ENCODE assay signal across 11 cellular contexts in genomic region chr2:71646028-71646427, GRCh38.
A peak's percentile ranks its signal among the peaks of the same experiment; 100 is the strongest.
DNase-seq lines count a peak whose midpoint lies in the region; ATAC-seq and TF ChIP-seq lines count a peak whose summit lies in the region.
"Had no signal": no experiment of that assay in that cellular context is flagged by ENCODE, and none has a peak within 500 bp of the region (broad histone marks: within the 10 kb centered on the region; RNA-seq: fewer than 3 reads in every experiment).

No MANE protein-coding gene starts in this region.

- no peak overlapping the region for H2AFZ ChIP-seq in HCT116 (ENCODE audit: low read depth, low read length, poor library complexity, severe bottlenecking)

- DNase-seq in HCT116 (ENCODE audit: low read depth, low spot score) (no peak), MCF 10A (ENCODE audit: unreplicated experiment) (peak; percentile 67), left ventricle myocardium inferior (peak; percentile 55), inferior parietal cortex (ENCODE audit: extremely low spot score) (no peak), NCI-H2107 treated with DMSO at 0.1 percent for 48 hours (lab: John Stamatoyannopoulos, UW; ENCODE audit: unreplicated experiment) (no peak), SKM-1 (lab: John Stamatoyannopoulos, UW; ENCODE audit: unreplicated experiment) (no peak), esophagus squamous epithelium (lab: John Stamatoyannopoulos, UW) (no peak)
- DNase-seq: naive thymus-derived CD8-positive, alpha-beta T cell; stimulated activated CD4-positive, alpha-beta T cell treated with anti-CD3 and anti-CD28 coated beads, Interleukin-2, amount 100 ng/mL, for 24 hours had no signal

- no TSS peak for BruUV-seq in HCT116 (replicated peaks; lab: Mats Ljungman, UMichigan)
- BruUV-seq in MCF 10A (replicated peaks; lab: Mats Ljungman, UMichigan), result no TSS peak

- CTCF ChIA-PET in HCT116 (lab: Charles Lee), result no interaction called here
- CTCF ChIA-PET in MCF 10A (lab: Yijun Ruan, JAX), result no interaction called here

- H3K36me3 ChIP-seq in HCT116 (ENCODE audit: control insufficient read depth in 1 of 2, insufficient read depth in 2 of 2, low read length in 2 of 2) (no peaks in the 10 kb centered on the region), left ventricle myocardium inferior (no peaks in the 10 kb centered on the region), skeletal muscle tissue (ENCODE audit: control insufficient read depth in 3 of 3, insufficient read depth in 3 of 3, low read length in 3 of 3) (peaks cover 3 to 9% (median 4%) of the 10 kb centered on the region in 3 donors), esophagus squamous epithelium (no peaks in the 10 kb centered on the region)

- TF ChIP-seq CTCF in HCT116 (IDR thresholded peaks at IDR 0.05 in 2 of 3, conservative IDR thresholded peaks at IDR 0.05 in 1 of 3; ENCODE audit: borderline replicate concordance in 1 of 3, insufficient read depth in 1 of 3, low read depth in 2 of 3, low read length in 2 of 3) (no peak), MCF 10A (IDR thresholded peaks at IDR 0.05; ENCODE audit: unreplicated experiment) (no peak), left ventricle myocardium inferior (IDR thresholded peaks at IDR 0.05; ENCODE audit: borderline replicate concordance) (no peak), esophagus squamous epithelium (IDR thresholded peaks at IDR 0.05) (no peak)

- TF ChIP-seq POLR2A in HCT116 (IDR thresholded peaks at IDR 0.05; ENCODE audit: borderline replicate concordance, extremely low read depth, insufficient read depth, insufficient read length), result no peak
- TF ChIP-seq POLR2A in esophagus squamous epithelium (IDR thresholded peaks at IDR 0.05), result no peak

- POLR2A ChIA-PET in HCT116 (lab: Charles Lee), result no interaction called here
- POLR2A ChIA-PET in MCF 10A (lab: Yijun Ruan, JAX), result no interaction called here

- H3K4me1 ChIP-seq in HCT116 (ENCODE audit: control insufficient read depth in 1 of 2, insufficient read depth in 2 of 2, low read length in 2 of 2), result peaks cover 0 to 8% of the 10 kb centered on the region in 2 experiments; a peak in 2 of 4 replicates
- peaks cover 15% of the 10 kb centered on the region for H3K4me1 ChIP-seq in left ventricle myocardium inferior
- peaks cover 13 to 24% (median 15%) of the 10 kb centered on the region in 3 donors for H3K4me1 ChIP-seq in skeletal muscle tissue (ENCODE audit: control insufficient read depth in 3 of 3, insufficient read depth in 3 of 3, low read length in 3 of 3)
- H3K4me1 ChIP-seq in esophagus squamous epithelium, result peaks cover 6 to 19% (median 7%) of the 10 kb centered on the region in 3 donors

- no peak overlapping the region for H3K4me3 Mint-ChIP-seq in MCF 10A (ENCODE audit: unreplicated experiment)
- H3K4me3 Mint-ChIP-seq: naive thymus-derived CD8-positive, alpha-beta T cell had no signal

- ATAC-seq in HCT116, result no peak
- ATAC-seq: activated CD4-positive, CD25-positive, alpha-beta regulatory T cell treated with anti-CD3 and anti-CD28 coated beads, Interleukin-2, amount 50 U/mL, for 24 hours; naive thymus-derived CD8-positive, alpha-beta T cell had no signal

- H3K27ac ChIP-seq in HCT116 (ENCODE audit: low read depth, low read length) (no peak overlapping the region), left ventricle myocardium inferior (replicated peaks) (peak overlapping the region; percentile 69), skeletal muscle tissue (ENCODE audit: low read depth, low read length) (peak overlapping the region; percentile 84), esophagus squamous epithelium (peak overlapping the region in 1 of 4 donors; percentile 36)

- H3K9me3 Mint-ChIP-seq in MCF 10A (ENCODE audit: unreplicated experiment), result peaks cover 7% of the 10 kb centered on the region

- H3K9ac ChIP-seq in HCT116 (ENCODE audit: low read length), result no peak overlapping the region
- H3K9ac ChIP-seq in skeletal muscle tissue (ENCODE audit: low read depth in 1 of 3, low read length in 3 of 3), result peak overlapping the region; percentile 14 to 73 (median 65)

- peaks cover 16% of the 10 kb centered on the region for H3K4me1 Mint-ChIP-seq in MCF 10A (ENCODE audit: insufficient read depth, unreplicated experiment)
- H3K4me1 Mint-ChIP-seq: naive thymus-derived CD8-positive, alpha-beta T cell had no signal

- TF ChIP-seq RAD21 in HCT116 (IDR thresholded peaks at IDR 0.05; ENCODE audit: low read depth), result no peak

- H3K4me3 ChIP-seq in HCT116 (replicated peaks in 1 of 2; ENCODE audit: low read depth in 1 of 2, low read length in 2 of 2) (no peak overlapping the region), left ventricle myocardium inferior (no peak overlapping the region), skeletal muscle tissue (ENCODE audit: low read length in 3 of 3) (no peak overlapping the region), esophagus squamous epithelium (no peak overlapping the region)

- H3K9me2 ChIP-seq in HCT116 (ENCODE audit: insufficient read depth), result no peaks in the 10 kb centered on the region

- no peaks in the 10 kb centered on the region for H3K36me3 Mint-ChIP-seq in MCF 10A (ENCODE audit: insufficient read depth, unreplicated experiment)

- H3K27me3 Mint-ChIP-seq in MCF 10A (ENCODE audit: insufficient read depth, unreplicated experiment), result peaks cover 36% of the 10 kb centered on the region

- no peaks in the 10 kb centered on the region for H3K27me3 ChIP-seq in HCT116 (ENCODE audit: insufficient read depth, low read length)
- no peaks in the 10 kb centered on the region for H3K27me3 ChIP-seq in left ventricle myocardium inferior (ENCODE audit: low read depth)
- no peaks in the 10 kb centered on the region for H3K27me3 ChIP-seq in skeletal muscle tissue (ENCODE audit: control insufficient read depth in 3 of 3, insufficient read depth in 3 of 3, low read length in 3 of 3)
- H3K27me3 ChIP-seq in esophagus squamous epithelium, result no peaks in the 10 kb centered on the region

- 38 to 40% methylated on average over 1 to 2 of the region's 4 CpGs for whole genome bisulfite sequencing in esophagus squamous epithelium, 2 donors

- no peaks in the 10 kb centered on the region for H3K79me2 ChIP-seq in HCT116 (ENCODE audit: insufficient read depth, low read length)

- H3K27ac Mint-ChIP-seq in MCF 10A (ENCODE audit: low read depth, unreplicated experiment), result no peak overlapping the region
- H3K27ac Mint-ChIP-seq: naive thymus-derived CD8-positive, alpha-beta T cell had no signal

- RAD21 ChIA-PET in HCT116 (lab: Charles Lee; ENCODE audit: low non-redundant PET in 1 of 2, low total read pairs in 2 of 2, uncharacterized antibody in 2 of 2, unreplicated experiment in 2 of 2), result no interaction called here

- intact Hi-C loops in HCT116 (cut with micrococcal nuclease) (no loop called here), MCF 10A (cut with micrococcal nuclease) (no loop called here), left ventricle myocardium inferior (cut with micrococcal nuclease) (no loop called here), esophagus squamous epithelium (cut with DNase I) (no loop called here)

- peak overlapping the region; percentile 14 for H3K4me2 ChIP-seq in HCT116 (ENCODE audit: low read length)

- H3K9me3 ChIP-seq in HCT116 (ENCODE audit: control insufficient read depth in 1 of 2, insufficient read depth in 1 of 2, low read depth in 1 of 2, low read length in 2 of 2), result no peaks in the 10 kb centered on the region
- H3K9me3 ChIP-seq in left ventricle myocardium inferior (replicated peaks), result no peaks in the 10 kb centered on the region
- no peaks in the 10 kb centered on the region for H3K9me3 ChIP-seq in skeletal muscle tissue (ENCODE audit: control insufficient read depth in 3 of 3, low read length in 3 of 3)
- H3K9me3 ChIP-seq in esophagus squamous epithelium, result no peaks in the 10 kb centered on the region

- H4K20me1 ChIP-seq in HCT116 (ENCODE audit: insufficient read depth), result no peaks in the 10 kb centered on the region

TF ChIP-seq in HCT116, 20 proteins besides CTCF, POLR2A, EP300 and RAD21:
- TF ChIP-seq FOSL1 (IDR thresholded peaks at IDR 0.05; ENCODE audit: low read depth), result no peak
- TF ChIP-seq SIN3A (IDR thresholded peaks at IDR 0.05; ENCODE audit: low read depth), result no peak
- TF ChIP-seq MAX (IDR thresholded peaks at IDR 0.05), result peak; percentile 26; the same call in 1 of the 2 replicates

Comparison
In these comparisons a context has a peak if more than half of its experiments do, and no peak if none do; other contexts are left out.
1. DNase-seq: peak in MCF 10A (single experiment) and left ventricle myocardium inferior (single experiment); none in HCT116 (single experiment), inferior parietal cortex (single experiment), NCI-H2107 treated with DMSO at 0.1 percent for 48 hours (single experiment), SKM-1 (single experiment) and esophagus squamous epithelium (single experiment).